37 cellular contexts compared by ENCODE assay signal in genomic region chr1:29017235-29017634, GRCh38.
"Had no signal": no experiment of that assay in that cellular context is flagged by ENCODE, and none has a peak within 500 bp of the region (broad histone marks: within the 10 kb centered on the region; RNA-seq: fewer than 3 reads in every experiment).

No MANE protein-coding gene starts in this region.

- H3K9me3 Mint-ChIP-seq: activated B cell treated with CpG ODN at 0.5 μM for 24 hours; activated naive CD8-positive, alpha-beta T cell treated with anti-CD3 and anti-CD28 coated beads for 36 hours; activated T-helper 17 cell treated with anti-CD3 and anti-CD28 coated beads, Interleukin-2, amount 50 U/mL, for 72 hours; T-cell had no signal

- H3K4me1 Mint-ChIP-seq: activated B cell treated with CpG ODN at 0.5 μM for 24 hours; activated naive CD8-positive, alpha-beta T cell treated with anti-CD3 and anti-CD28 coated beads for 36 hours; activated T-helper 17 cell treated with anti-CD3 and anti-CD28 coated beads, Interleukin-2, amount 50 U/mL, for 72 hours had no signal

- H3K4me3 ChIP-seq: Peyer's patch, SJSA1 had no signal

- H3K9me3 ChIP-seq: Peyer's patch, SJSA1 had no signal

- DNase-seq: activated B cell treated with CpG ODN at 0.5 μM for 24 hours; activated CD4-positive, alpha-beta T cell treated with anti-CD3 and anti-CD28 coated beads for 4 hours; activated CD4-positive, CD25-positive, alpha-beta regulatory T cell treated with anti-CD3 and anti-CD28 coated beads, Interleukin-2, amount 50 U/mL, for 72 hours; activated CD8-positive, alpha-beta memory T cell treated with anti-CD3 and anti-CD28 coated beads, Interleukin-2, amount 50 U/mL, for 4 hours; activated effector memory CD4-positive, alpha-beta T cell treated with anti-CD3 and anti-CD28 coated beads, Interleukin-2, amount 50 U/mL, for 16 hours; activated naive CD4-positive, alpha-beta T cell; activated naive CD4-positive, alpha-beta T cell treated with anti-CD3 and anti-CD28 coated beads, Interleukin-2, amount 50 U/mL, for 16 hours; activated naive CD8-positive, alpha-beta T cell treated with anti-CD3 and anti-CD28 coated beads for 36 hours; activated T-cell treated with anti-CD3 and anti-CD28 coated beads for 4 hours; activated T-cell treated with anti-CD3 and anti-CD28 coated beads, Interleukin-2, amount 50 U/mL, for 48 hours; amniotic stem cell; aorta; brain microvascular endothelial cell; central memory CD4-positive, alpha-beta T cell; KG1; MM.1S; MV-4-11; NCI-H1092; NCI-H1436 treated with DMSO at 0.1 percent for 48 hours; NCI-H187; NCI-H2029 treated with DMSO at 0.1 percent for 48 hours; NCI-H2107; NCI-H2171; NCI-H510A; NCI-H526; NCI-H748 treated with DMSO at 0.1 percent for 48 hours; NK-92 treated with Interleukin-12 subunit alpha and Interleukin-12 subunit beta, amount 100 ng/mL, for 24 hours; PC-3; Peyer's patch; RPMI8226; SHP77 treated with DMSO at 0.1 percent for 48 hours; T-cell; T-helper 9 cell had no signal

- H3K36me3 ChIP-seq: brain microvascular endothelial cell, SJSA1 had no signal

- H3K27me3 ChIP-seq: brain microvascular endothelial cell, Peyer's patch, SJSA1 had no signal

- H3K36me3 Mint-ChIP-seq: activated naive CD8-positive, alpha-beta T cell treated with anti-CD3 and anti-CD28 coated beads for 36 hours had no signal

- H3K27ac Mint-ChIP-seq: activated B cell treated with CpG ODN at 0.5 μM for 24 hours; activated T-helper 17 cell treated with anti-CD3 and anti-CD28 coated beads, Interleukin-2, amount 50 U/mL, for 72 hours had no signal

- H3K4me1 ChIP-seq: Peyer's patch, SJSA1 had no signal

- H3K4me3 Mint-ChIP-seq: activated B cell treated with CpG ODN at 0.5 μM for 24 hours; activated naive CD8-positive, alpha-beta T cell treated with anti-CD3 and anti-CD28 coated beads for 36 hours; activated T-helper 17 cell treated with anti-CD3 and anti-CD28 coated beads, Interleukin-2, amount 50 U/mL, for 72 hours; T-cell had no signal

- ATAC-seq: activated T-helper 17 cell treated with anti-CD3 and anti-CD28 coated beads, Interleukin-2, amount 50 U/mL, for 72 hours; PC-3; SK-N-SH treated with all-trans-retinoic acid at 6 μM for 48 hours; T-cell had no signal

- H3K27me3 Mint-ChIP-seq: activated B cell treated with CpG ODN at 0.5 μM for 24 hours; activated naive CD8-positive, alpha-beta T cell treated with anti-CD3 and anti-CD28 coated beads for 36 hours; activated T-helper 17 cell treated with anti-CD3 and anti-CD28 coated beads, Interleukin-2, amount 50 U/mL, for 72 hours; T-cell had no signal

- H3K27ac ChIP-seq: brain microvascular endothelial cell, Peyer's patch, SJSA1, VCaP had no signal
